ENCODE assay signal across 15 cellular contexts in genomic region chr10:93309062-93309461, GRCh38.
A peak's percentile ranks its signal among the peaks of the same experiment; 100 is the strongest.
DNase-seq lines count a peak whose midpoint lies in the region; ATAC-seq and TF ChIP-seq lines count a peak whose summit lies in the region.
"Had no signal": no experiment of that assay in that cellular context is flagged by ENCODE, and none has a peak within 500 bp of the region (broad histone marks: within the 10 kb centered on the region; RNA-seq: fewer than 3 reads in every experiment).

No MANE protein-coding gene starts in this region.

- H3K4me1 Mint-ChIP-seq in natural killer cell, result no peaks in the 10 kb centered on the region
- H3K4me1 Mint-ChIP-seq: immature natural killer cell; stimulated activated naive B cell treated with anti-CD40 and anti-IgM and Interleukin-4, amounts not matched to agents 10 μg/mL and 1 μg/mL and 100 μg/mL, for 72 hours had no signal

- ATAC-seq in GM18870 (IDR thresholded peaks at IDR 0.05; ENCODE audit: unreplicated experiment) (no peak), natural killer cell (no peak)
- ATAC-seq: HepG2; stimulated activated naive B cell treated with anti-CD40 and anti-IgM and Interleukin-4, amounts not matched to agents 10 μg/mL and 1 μg/mL and 100 μg/mL, for 72 hours had no signal

- CTCF ChIA-PET in HEK293 (lab: Yijun Ruan, JAX), result interaction anchor here (1.7 kb wide), 1 partner anchor 18 kb away, joined by 4 read pairs; no protein-coding TSS in a partner anchor

- in situ Hi-C loops in astrocyte of the cerebellum (cut with HindIII; ENCODE audit: low sequenced_read_pairs), result no loop called here

- intact Hi-C loops in natural killer cell (cut with micrococcal nuclease), result no loop called here

- no peaks in the 10 kb centered on the region for H3K36me3 ChIP-seq in HEK293 (ENCODE audit: control insufficient read depth in 2 of 2, insufficient read depth in 1 of 2, low read length in 2 of 2)
- H3K36me3 ChIP-seq: ovary had no signal

- H3K4me3 ChIP-seq in HEK293 (ENCODE audit: low read depth, low read length) (no peak overlapping the region), astrocyte of the cerebellum (ENCODE audit: low read depth, low read length) (no peak overlapping the region)
- H3K4me3 ChIP-seq: ascending aorta, ovary had no signal

- no peaks in the 10 kb centered on the region for H3K4me1 ChIP-seq in HEK293 (ENCODE audit: control insufficient read depth, insufficient read depth, low read length)
- H3K4me1 ChIP-seq: ascending aorta had no signal

- H3K4me3 Mint-ChIP-seq in natural killer cell, result no peak overlapping the region
- H3K4me3 Mint-ChIP-seq: immature natural killer cell; stimulated activated naive B cell treated with anti-CD40 and anti-IgM and Interleukin-4, amounts not matched to agents 10 μg/mL and 1 μg/mL and 100 μg/mL, for 72 hours had no signal

- H3K27ac Mint-ChIP-seq in natural killer cell, result no peak overlapping the region
- H3K27ac Mint-ChIP-seq: immature natural killer cell; stimulated activated naive B cell treated with anti-CD40 and anti-IgM and Interleukin-4, amounts not matched to agents 10 μg/mL and 1 μg/mL and 100 μg/mL, for 72 hours had no signal

- POLR2A ChIA-PET in HEK293 (lab: Yijun Ruan, JAX), result no interaction called here

- no peaks in the 10 kb centered on the region for H3K36me3 Mint-ChIP-seq in natural killer cell
- H3K36me3 Mint-ChIP-seq: immature natural killer cell; stimulated activated naive B cell treated with anti-CD40 and anti-IgM and Interleukin-4, amounts not matched to agents 10 μg/mL and 1 μg/mL and 100 μg/mL, for 72 hours had no signal

- peaks cover 0 to 10% of the 10 kb centered on the region in 2 donors for H3K27me3 Mint-ChIP-seq in natural killer cell (ENCODE audit: low read depth in 2 of 2)

- no peaks in the 10 kb centered on the region for H3K9me3 Mint-ChIP-seq in natural killer cell
- H3K9me3 Mint-ChIP-seq: immature natural killer cell; stimulated activated naive B cell treated with anti-CD40 and anti-IgM and Interleukin-4, amounts not matched to agents 10 μg/mL and 1 μg/mL and 100 μg/mL, for 72 hours had no signal

- H3K27ac ChIP-seq in HEK293 (ENCODE audit: extremely low read depth, low read depth, low read length), result no peak overlapping the region
- H3K27ac ChIP-seq: ascending aorta, ovary had no signal

- peak; percentile 40 for DNase-seq in AG08395 (ENCODE audit: low spot score)
- peak; percentile 23 for DNase-seq in astrocyte of the cerebellum (ENCODE audit: low read depth)
- DNase-seq in iris pigment epithelial cell (ENCODE audit: low read depth), result peak; percentile 70
- DNase-seq in DMS 273 (lab: John Stamatoyannopoulos, UW; ENCODE audit: unreplicated experiment), result no peak
- DNase-seq in HUDEP-2 (lab: John Stamatoyannopoulos, UW; ENCODE audit: unreplicated experiment in 76 of 76), result no peak
- no peak for DNase-seq in natural killer cell
- DNase-seq: activated effector memory CD4-positive, alpha-beta T cell treated with Interleukin-2 at 50 U/mL for 16 hours; immature natural killer cell; midbrain; ovary; stimulated activated naive B cell treated with anti-CD40 and anti-IgM and Interleukin-4, amounts not matched to agents 10 μg/mL and 1 μg/mL and 100 μg/mL, for 72 hours had no signal

- TF ChIP-seq CTCF in HEK293 (tag by site-specific recombination; IDR thresholded peaks at IDR 0.05), result no peak
- no peak for TF ChIP-seq CTCF in astrocyte of the cerebellum (IDR thresholded peaks at IDR 0.05; ENCODE audit: low read depth, low read length, missing control alignments)
- TF ChIP-seq CTCF in natural killer cell (IDR thresholded peaks at IDR 0.05), result no peak

- no peaks in the 10 kb centered on the region for H3K9me3 ChIP-seq in HEK293 (ENCODE audit: control insufficient read depth, insufficient read depth, low read depth, low read length)
- H3K9me3 ChIP-seq: ascending aorta, ovary had no signal

TF ChIP-seq in HEK293, 187 proteins besides CTCF, POLR2A, EP300 and RAD21:
- peak; percentile 69; the same call in 1 of the 2 replicates for TF ChIP-seq GLIS1 (tag by site-specific recombination; IDR thresholded peaks at IDR 0.05)
- no peak for TF ChIP-seq ZFP37 (tag by site-specific recombination; IDR thresholded peaks at IDR 0.05)
TF ChIP-seq in HEK293: peak in this region for 1.

Comparison
In these comparisons a context has a peak if more than half of its experiments do, and no peak if none do; other contexts are left out.
1. DNase-seq: peak in AG08395 (single experiment), astrocyte of the cerebellum (single experiment) and iris pigment epithelial cell (single experiment); none in DMS 273 (single experiment), HUDEP-2 (0 of 76) and natural killer cell (single experiment).